Comparison of ENCODE assay signal across 10 cellular contexts in genomic region chr16:84928679-84929420, GRCh38.
DNase-seq lines count a peak whose midpoint lies in the region; ATAC-seq and TF ChIP-seq lines count a peak whose summit lies in the region.
"Had no signal": no experiment of that assay in that cellular context is flagged by ENCODE, and none has a peak within 500 bp of the region (broad histone marks: within the 10 kb centered on the region; RNA-seq: fewer than 3 reads in every experiment).

No MANE protein-coding gene starts in this region.

- H3K9ac ChIP-seq in IMR-90 (ENCODE audit: low read depth, low read length): no peak overlapping the region

- in situ Hi-C loops in IMR-90 (cut with MboI; ENCODE audit: low sequenced_read_pairs): no loop called here
- in situ Hi-C loops in brain microvascular endothelial cell (cut with HindIII; ENCODE audit: low pct_ligation_motif_present, low sequenced_read_pairs): no loop called here

- H4K8ac ChIP-seq in IMR-90 (ENCODE audit: low read depth in 2 of 2, low read length in 2 of 2): no peak overlapping the region

- peak; percentile 45; the same call in 1 of the 2 replicates for ATAC-seq in IMR-90 (ENCODE audit: low read depth)
- ATAC-seq in lung (ENCODE audit: insufficient read depth, low FRiP score): peak; percentile 50
- ATAC-seq in HG02678 (IDR thresholded peaks at IDR 0.05; ENCODE audit: unreplicated experiment): no peak
- no peak for ATAC-seq in GM19452 (IDR thresholded peaks at IDR 0.05; ENCODE audit: unreplicated experiment)

- H2AK5ac ChIP-seq in IMR-90 (ENCODE audit: low read depth, low read length): no peak overlapping the region

- dilution Hi-C loops in IMR-90 (cut with HindIII; ENCODE audit: low sequenced_read_pairs, unreplicated experiment): no loop called here

- H3K4me1 ChIP-seq in IMR-90 (ENCODE audit: control insufficient read depth, insufficient read depth, low read length): peaks cover 2% of the 10 kb centered on the region; the same call in 1 of the 2 replicates
- H3K4me1 ChIP-seq in lung (ENCODE audit: control insufficient read depth in 2 of 2, insufficient read depth in 2 of 2, low read length in 2 of 2): peaks cover 0 to 12% of the 10 kb centered on the region in 2 donors
- peaks cover 70% of the 10 kb centered on the region for H3K4me1 ChIP-seq in testis

- H2AK9ac ChIP-seq in IMR-90 (replicated peaks; ENCODE audit: low read depth, low read length, poor library complexity): no peak overlapping the region

- no peak overlapping the region for H2BK20ac ChIP-seq in IMR-90 (ENCODE audit: low read depth, low read length)

- H3K36me3 ChIP-seq in IMR-90 (ENCODE audit: control insufficient read depth, insufficient read depth, low read length) (no peaks in the 10 kb centered on the region), lung (ENCODE audit: control insufficient read depth in 2 of 2, insufficient read depth in 2 of 2, low read length in 2 of 2) (no peaks in the 10 kb centered on the region), testis (ENCODE audit: low read depth, missing control alignments) (no peaks in the 10 kb centered on the region), brain microvascular endothelial cell (replicated peaks) (no peaks in the 10 kb centered on the region)

- H2BK15ac ChIP-seq in IMR-90 (ENCODE audit: low read depth, low read length): no peak overlapping the region

- BruUV-seq in IMR-90 (replicated peaks; lab: Mats Ljungman, UMichigan): no TSS peak

- H4K5ac ChIP-seq in IMR-90 (ENCODE audit: low read depth, low read length): no peak overlapping the region

- H3K4ac ChIP-seq in IMR-90 (ENCODE audit: low read depth, low read length): no peak overlapping the region

- WGBS in IMR-90 (ENCODE audit: extremely low coverage in 2 of 2, insufficient read length in 1 of 2), 2 experiments: 30% methylated on average over 2 of the region's 16 CpGs; no CpG with 5 or more reads in 1 of the 2 experiments
- WGBS in lung, 2 donors: 49 to 66% methylated on average over 16 of the region's 16 CpGs
- 27 to 46% methylated on average over 11 to 16 of the region's 16 CpGs for WGBS in testis, 2 donors

- H4K20me1 ChIP-seq in IMR-90 (ENCODE audit: insufficient read depth, low read length): no peaks in the 10 kb centered on the region

- POLR2A ChIA-PET in IMR-90 (lab: Charles Lee; ENCODE audit: unreplicated experiment): no interaction called here

- H3K14ac ChIP-seq in IMR-90 (replicated peaks; ENCODE audit: low read depth, low read length): no peak overlapping the region

- H4K91ac ChIP-seq in IMR-90 (ENCODE audit: insufficient read depth, low read depth, low read length): no peak overlapping the region

- no peak overlapping the region for H3K56ac ChIP-seq in IMR-90 (ENCODE audit: extremely low read depth, insufficient read depth, low read length)

- H3K27me3 ChIP-seq in IMR-90 (ENCODE audit: control insufficient read depth, insufficient read depth, low read length) (no peaks in the 10 kb centered on the region), lung (ENCODE audit: control insufficient read depth, insufficient read depth) (no peaks in the 10 kb centered on the region), testis (no peaks in the 10 kb centered on the region), brain microvascular endothelial cell (replicated peaks) (no peaks in the 10 kb centered on the region)

- H3K4me3 ChIP-seq in IMR-90 (ENCODE audit: insufficient read depth, low read depth, low read length): no peak overlapping the region
- no peak overlapping the region for H3K4me3 ChIP-seq in coronary artery
- H3K4me3 ChIP-seq in lung: no peak overlapping the region
- no peak overlapping the region for H3K4me3 ChIP-seq in testis
- H3K4me3 ChIP-seq in brain microvascular endothelial cell (ENCODE audit: low read depth, low read length): no peak overlapping the region
- H3K4me3 ChIP-seq: PC-9 had no signal

- H2BK120ac ChIP-seq in IMR-90 (ENCODE audit: low read depth, low read length): no peak overlapping the region

- TF ChIP-seq RAD21 in IMR-90 (IDR thresholded peaks at IDR 0.05; ENCODE audit: low read length): no peak

- no peak for TF ChIP-seq CTCF in IMR-90 (conservative IDR thresholded peaks at IDR 0.05; ENCODE audit: low read depth, low read length)
- TF ChIP-seq CTCF in coronary artery (IDR thresholded peaks at IDR 0.05): no peak
- no peak for TF ChIP-seq CTCF in lung (IDR thresholded peaks at IDR 0.05; ENCODE audit: control extremely low read depth, extremely low read depth)
- no peak for TF ChIP-seq CTCF in testis (IDR thresholded peaks at IDR 0.05)
- TF ChIP-seq CTCF in brain microvascular endothelial cell (IDR thresholded peaks at IDR 0.05; ENCODE audit: low read depth, low read length, missing control alignments): no peak

- TF ChIP-seq POLR2A in IMR-90 (IDR thresholded peaks at IDR 0.05; ENCODE audit: low read depth, low read length) (no peak), testis (IDR thresholded peaks at IDR 0.05) (no peak)

- no peak overlapping the region for H2AFZ ChIP-seq in IMR-90 (replicated peaks; ENCODE audit: low read length, poor library complexity)
- H2AFZ ChIP-seq: PC-9 had no signal

- intact Hi-C loops in IMR-90 (cut with micrococcal nuclease): no loop called here
- intact Hi-C loops in testis (cut with DNase I; ENCODE audit: low total_unique reads): no loop called here

- no peak overlapping the region for H3K18ac ChIP-seq in IMR-90 (ENCODE audit: low read depth, low read length)

- no peak overlapping the region for H3K23ac ChIP-seq in IMR-90 (ENCODE audit: low read depth, low read length)

- CTCF ChIA-PET in IMR-90 (lab: Yijun Ruan, JAX): no interaction called here

- no peak overlapping the region for H3K4me2 ChIP-seq in IMR-90 (ENCODE audit: low read depth, low read length)
- H3K4me2 ChIP-seq: PC-9 had no signal

- H3K9me3 ChIP-seq in IMR-90 (ENCODE audit: control insufficient read depth, insufficient read depth, low read length) (no peaks in the 10 kb centered on the region), lung (ENCODE audit: control insufficient read depth in 2 of 2, insufficient read depth in 1 of 2, low read length in 1 of 2) (no peaks in the 10 kb centered on the region), testis (no peaks in the 10 kb centered on the region)

- peak; percentile 39 for DNase-seq in IMR-90
- peak; percentile 86 for DNase-seq in coronary artery (ENCODE audit: low spot score)
- no peak for DNase-seq in lung (ENCODE audit: low spot score)
- DNase-seq in testis: peak; percentile 87
- DNase-seq in brain microvascular endothelial cell: no peak
- DNase-seq: activated T-cell treated with anti-CD3 and anti-CD28 coated beads, Interleukin-2, amount 50 U/mL, for 48 hours; stimulated activated naive CD4-positive, alpha-beta T cell treated with Interleukin-2 at 50 U/mL for 16 hours had no signal

- H3K27ac ChIP-seq in IMR-90 (ENCODE audit: insufficient read depth, low read length) (no peak overlapping the region), coronary artery (peak overlapping the region in 1 of 2 donors; percentile 74), lung (ENCODE audit: low read depth in 1 of 2, low read length in 1 of 2) (no peak overlapping the region), testis (peak overlapping the region; percentile 67 to 78), brain microvascular endothelial cell (no peak overlapping the region)
- H3K27ac ChIP-seq: PC-9 had no signal

- peaks cover 3% of the 10 kb centered on the region; the same call in 1 of the 2 replicates for H3K9me1 ChIP-seq in IMR-90 (ENCODE audit: insufficient read depth, low read length)

- no peak overlapping the region for H2BK5ac ChIP-seq in IMR-90 (ENCODE audit: low read depth, low read length, poor library complexity, severe bottlenecking)

- no peaks in the 10 kb centered on the region for H3K79me1 ChIP-seq in IMR-90 (ENCODE audit: low read depth in 1 of 2, low read length in 2 of 2)

TF ChIP-seq in IMR-90, 13 proteins besides CTCF, POLR2A, EP300 and RAD21:
- no peak for TF ChIP-seq MXI1 (IDR thresholded peaks at IDR 0.05; ENCODE audit: borderline replicate concordance, low read depth, low read length)
- no peak for TF ChIP-seq ELK1 (IDR thresholded peaks at IDR 0.05; ENCODE audit: borderline replicate concordance, low read depth, low read length)
- TF ChIP-seq RFX5 (IDR thresholded peaks at IDR 0.05; ENCODE audit: low read depth, low read length): no peak
- TF ChIP-seq FOS (IDR thresholded peaks at IDR 0.05; ENCODE audit: low read depth, low read length): no peak
- TF ChIP-seq MAFK (IDR thresholded peaks at IDR 0.05; ENCODE audit: low read depth, low read length): no peak
- no peak for TF ChIP-seq CHD1 (IDR thresholded peaks at IDR 0.05; ENCODE audit: low read depth, low read length)
- no peak for TF ChIP-seq RCOR1 (IDR thresholded peaks at IDR 0.05; ENCODE audit: insufficient replicate concordance, low read length)
- no peak for TF ChIP-seq BHLHE40 (IDR thresholded peaks at IDR 0.05; ENCODE audit: low read depth, low read length)
- TF ChIP-seq SMC3 (IDR thresholded peaks at IDR 0.05; ENCODE audit: low read depth, low read length): no peak
- TF ChIP-seq MAZ (IDR thresholded peaks at IDR 0.05; ENCODE audit: borderline replicate concordance, low read depth, low read length): no peak
- TF ChIP-seq NFE2L2 (IDR thresholded peaks at IDR 0.05; ENCODE audit: low read depth, low read length): no peak
- no peak for TF ChIP-seq USF2 (IDR thresholded peaks at IDR 0.05; ENCODE audit: low read depth, low read length)
- no peak for TF ChIP-seq CEBPB (IDR thresholded peaks at IDR 0.05; ENCODE audit: low read depth, low read length)

Comparison
In these comparisons a context has a peak if more than half of its experiments do, and no peak if none do; other contexts are left out.
1. ATAC-seq: peak in IMR-90 (single experiment) and lung (single experiment); none in HG02678 (single experiment) and GM19452 (single experiment).
2. DNase-seq: peak in IMR-90 (single experiment), coronary artery (single experiment) and testis (single experiment); none in lung (single experiment) and brain microvascular endothelial cell (single experiment).
3. H3K27ac ChIP-seq: peak in testis (2 of 2); none in IMR-90 (single experiment), lung (0 of 2) and brain microvascular endothelial cell (single experiment).